ENCODE assay signal across 8 cellular contexts in genomic region chr22:46736705-46737104, GRCh38. TPM values are rescaled to one million over a fixed set of nuclear protein-coding genes. Genes with fewer than 3 reads are reported as not detected.
DNase-seq lines count a peak whose midpoint lies in the region; ATAC-seq and TF ChIP-seq lines count a peak whose summit lies in the region.

No MANE protein-coding gene starts in this region.

- DNase-seq in A673 (ENCODE audit: low spot score), result no peak
- DNase-seq in Jurkat, Clone E6-1 (ENCODE audit: low read depth, low spot score), result no peak
- no peak for DNase-seq in chondrocyte (ENCODE audit: low spot score)
- no peak for DNase-seq in T1000 (lab: John Stamatoyannopoulos, UW)
- no peak for DNase-seq in NCI-H2227 treated with DMSO at 0.1 percent for 48 hours (lab: John Stamatoyannopoulos, UW)
- no peak for DNase-seq in SHP77 (lab: John Stamatoyannopoulos, UW)

- H3K4me1 Mint-ChIP-seq in chondrocyte (ENCODE audit: low read depth), result peaks cover 44% of the 10 kb centered on the region

- H3K36me3 Mint-ChIP-seq in chondrocyte (ENCODE audit: low read depth), result no peaks in the 10 kb centered on the region

- peak overlapping the region; percentile 17 for H3K27ac Mint-ChIP-seq in chondrocyte (ENCODE audit: unreplicated experiment)

- H3K36me3 ChIP-seq in A673 (ENCODE audit: insufficient read depth, low read length, poor library complexity, severe bottlenecking) (no peaks in the 10 kb centered on the region), muscle layer of duodenum (ENCODE audit: control insufficient read depth in 1 of 2, insufficient read depth in 2 of 2, low read length in 2 of 2) (no peaks in the 10 kb centered on the region)

- no peak for ATAC-seq in HG02938 (IDR thresholded peaks at IDR 0.05; ENCODE audit: unreplicated experiment)

- H3K9me3 Mint-ChIP-seq in chondrocyte (ENCODE audit: low read depth), result no peaks in the 10 kb centered on the region

- POLR2A ChIA-PET in A673 (lab: Charles Lee; ENCODE audit: low non-redundant PET), result no interaction called here

- H3K4me3 Mint-ChIP-seq in chondrocyte (ENCODE audit: unreplicated experiment), result peak overlapping the region; percentile 92

- H3K27me3 Mint-ChIP-seq in chondrocyte (ENCODE audit: low read depth), result no peaks in the 10 kb centered on the region

- H3K27me3 ChIP-seq in A673 (replicated peaks; ENCODE audit: insufficient read depth, low read depth, low read length, poor library complexity) (no peaks in the 10 kb centered on the region), muscle layer of duodenum (ENCODE audit: low read depth, low read length) (no peaks in the 10 kb centered on the region)

- peak overlapping the region; percentile 99 for H3K4me3 ChIP-seq in A673 (ENCODE audit: low read depth, low read length, poor library complexity, severe bottlenecking)
- H3K4me3 ChIP-seq in Jurkat, Clone E6-1 (ENCODE audit: low read length), result peak overlapping the region; percentile 77
- H3K4me3 ChIP-seq in muscle layer of duodenum (ENCODE audit: low read depth in 1 of 2, low read length in 2 of 2), result peak overlapping the region; percentile 73 to 79

- CTCF ChIA-PET in A673 (lab: Charles Lee), result no interaction called here

- H3K27ac ChIP-seq in A673 (ENCODE audit: low read depth, low read length, poor library complexity, severe bottlenecking) (peak overlapping the region; percentile 16), muscle layer of duodenum (ENCODE audit: low read length) (peak overlapping the region; percentile 69)

- peaks cover 21% of the 10 kb centered on the region for H3K4me1 ChIP-seq in A673 (ENCODE audit: insufficient read depth, low read length, poor library complexity, severe bottlenecking)
- H3K4me1 ChIP-seq in muscle layer of duodenum (ENCODE audit: control insufficient read depth in 1 of 2, insufficient read depth in 2 of 2, low read length in 2 of 2), result peaks cover 32 to 66% of the 10 kb centered on the region in 2 donors

- no TSS peak for BruUV-seq in A673 (replicated peaks; lab: Mats Ljungman, UMichigan)

- H3K9me3 ChIP-seq in A673 (ENCODE audit: low read depth, low read length, poor library complexity, severe bottlenecking) (no peaks in the 10 kb centered on the region), muscle layer of duodenum (ENCODE audit: control insufficient read depth in 1 of 2, low read length in 2 of 2) (no peaks in the 10 kb centered on the region)

- intact Hi-C loops in A673 (cut with micrococcal nuclease; ENCODE audit: unreplicated experiment), result no loop called here

- TF ChIP-seq CTCF in A673 (conservative IDR thresholded peaks at IDR 0.05; ENCODE audit: low read depth, low read length) (no peak), chondrocyte (IDR thresholded peaks at IDR 0.05) (no peak)

RNA-seq across cellular contexts. Expression of gene CERK, which starts 1.3 kb away (rescaled TPM):
- total RNA-seq in A673 (2021) (55.6 and 58.8 TPM in 2 replicates), chondrocyte (28.8 to 31.8 TPM (median 29.2 TPM) in 3 replicates)
- polyA plus RNA-seq in Jurkat, Clone E6-1 (2012; ENCODE audit: insufficient read depth, insufficient read length), result 64.6 TPM

RNA-seq across cellular contexts. Expression of gene TBC1D22A, which starts 25.7 kb away (rescaled TPM):
- 22.5 and 23.5 TPM in 2 replicates for total RNA-seq in A673 (2021)
- polyA plus RNA-seq in Jurkat, Clone E6-1 (2012; ENCODE audit: insufficient read depth, insufficient read length), result 15.0 TPM
- 18.9 to 21.1 TPM (median 18.9 TPM) in 3 replicates for total RNA-seq in chondrocyte
